Comparison of ENCODE assay signal across 15 cellular contexts in genomic region chr4:152073738-152074137, GRCh38.
A peak's percentile ranks its signal among the peaks of the same experiment; 100 is the strongest.
DNase-seq lines count a peak whose midpoint lies in the region; ATAC-seq, FAIRE-seq and TF ChIP-seq lines count a peak whose summit lies in the region.
"Had no signal": no experiment of that assay in that cellular context is flagged by ENCODE, and none has a peak within 500 bp of the region (broad histone marks: within the 10 kb centered on the region; RNA-seq: fewer than 3 reads in every experiment).

No MANE protein-coding gene starts in this region.

- POLR2A ChIA-PET in IMR-90 (lab: Charles Lee; ENCODE audit: unreplicated experiment), result no interaction called here

- in situ Hi-C loops in IMR-90 (cut with MboI; ENCODE audit: low sequenced_read_pairs), result no loop called here
- in situ Hi-C loops in astrocyte of the spinal cord (cut with HindIII; ENCODE audit: low sequenced_read_pairs), result no loop called here
- in situ Hi-C loops in GM13976 (cut with MboI; ENCODE audit: low sequenced_read_pairs, unreplicated experiment), result no loop called here

- H3K9me1 ChIP-seq in IMR-90 (ENCODE audit: insufficient read depth, low read length), result no peaks in the 10 kb centered on the region

- H2BK20ac ChIP-seq in IMR-90 (ENCODE audit: low read depth, low read length), result no peak overlapping the region

- H4K5ac ChIP-seq in IMR-90 (ENCODE audit: low read depth, low read length), result no peak overlapping the region

- H3K9ac ChIP-seq in BLaER1 (peak overlapping the region; percentile 83; the same call in 1 of the 2 replicates), IMR-90 (ENCODE audit: low read depth, low read length) (no peak overlapping the region)

- TF ChIP-seq CTCF in IMR-90 (conservative IDR thresholded peaks at IDR 0.05; ENCODE audit: low read depth, low read length) (no peak), astrocyte of the spinal cord (IDR thresholded peaks at IDR 0.05; ENCODE audit: low read depth, low read length) (no peak), lower lobe of right lung (IDR thresholded peaks at IDR 0.05) (no peak), GM13976 (IDR thresholded peaks at IDR 0.05; ENCODE audit: borderline replicate concordance, control extremely low read depth, extremely low read depth, insufficient read depth, missing control alignments) (no peak)

- intact Hi-C loops in IMR-90 (cut with micrococcal nuclease), result no loop called here
- intact Hi-C loops in lower lobe of right lung (cut with DNase I), result no loop called here

- TF ChIP-seq POLR2A in IMR-90 (IDR thresholded peaks at IDR 0.05; ENCODE audit: low read depth, low read length), result no peak

- H2BK120ac ChIP-seq in IMR-90 (ENCODE audit: low read depth, low read length), result no peak overlapping the region

- H3K36me3 ChIP-seq in BLaER1 (no peaks in the 10 kb centered on the region), IMR-90 (ENCODE audit: control insufficient read depth, insufficient read depth, low read length) (no peaks in the 10 kb centered on the region), lower lobe of right lung (no peaks in the 10 kb centered on the region), small intestine (ENCODE audit: control insufficient read depth in 2 of 2, insufficient read depth in 2 of 2, low read length in 2 of 2) (no peaks in the 10 kb centered on the region)

- no peak overlapping the region for H2BK5ac ChIP-seq in IMR-90 (ENCODE audit: low read depth, low read length, poor library complexity, severe bottlenecking)

- DNase-seq in IMR-90 (peak; percentile 38), astrocyte of the spinal cord (ENCODE audit: low read depth, low spot score) (peak; percentile 7), lower lobe of right lung (peak; percentile 71), small intestine (no peak), GM13976 (ENCODE audit: low spot score) (no peak), HUDEP-2 (lab: John Stamatoyannopoulos, UW; ENCODE audit: unreplicated experiment in 76 of 76) (no peak)
- no peak for DNase-seq in effector CD8-positive, alpha-beta T cell (lab: John Stamatoyannopoulos, UW)
- DNase-seq: activated CD4-positive, alpha-beta memory T cell treated with anti-CD3 and anti-CD28 coated beads, Interleukin-2, amount 10 ng/mL, durations not matched to agents 7 days and 5 days; activated naive CD4-positive, alpha-beta T cell; H7; NCI-H1092 treated with DMSO at 0.1 percent for 48 hours; stimulated activated CD4-positive, alpha-beta T cell treated with anti-CD3 and anti-CD28 coated beads, Interleukin-4, amount 100 ng/mL, for 1 hour had no signal

- H3K27me3 ChIP-seq in BLaER1 (no peaks in the 10 kb centered on the region), IMR-90 (ENCODE audit: control insufficient read depth, insufficient read depth, low read length) (peaks cover 16% of the 10 kb centered on the region), lower lobe of right lung (ENCODE audit: low read depth) (no peaks in the 10 kb centered on the region), small intestine (ENCODE audit: control insufficient read depth in 2 of 2, insufficient read depth in 2 of 2, low read length in 2 of 2) (no peaks in the 10 kb centered on the region)

- no peak overlapping the region for H3K56ac ChIP-seq in IMR-90 (ENCODE audit: extremely low read depth, insufficient read depth, low read length)

- no peak overlapping the region for H3K23ac ChIP-seq in IMR-90 (ENCODE audit: low read depth, low read length)

- H3K79me1 ChIP-seq in IMR-90 (ENCODE audit: low read depth in 1 of 2, low read length in 2 of 2), result no peaks in the 10 kb centered on the region

- H3K4me2 ChIP-seq in BLaER1 (peak overlapping the region; percentile 82), IMR-90 (ENCODE audit: low read depth, low read length) (no peak overlapping the region)

- no TSS peak for BruUV-seq in IMR-90 (replicated peaks; lab: Mats Ljungman, UMichigan)

- no peak overlapping the region for H3K14ac ChIP-seq in IMR-90 (replicated peaks; ENCODE audit: low read depth, low read length)

- H2AFZ ChIP-seq in IMR-90 (replicated peaks; ENCODE audit: low read length, poor library complexity), result no peak overlapping the region

- no peak for FAIRE-seq in small intestine (lab: Jason Lieb, UNC)

- no peak overlapping the region for H4K8ac ChIP-seq in IMR-90 (ENCODE audit: low read depth in 2 of 2, low read length in 2 of 2)

- no peak overlapping the region for H3K18ac ChIP-seq in IMR-90 (ENCODE audit: low read depth, low read length)

- no peak overlapping the region for H2AK5ac ChIP-seq in IMR-90 (ENCODE audit: low read depth, low read length)

- H3K27ac ChIP-seq in BLaER1 (peak overlapping the region; percentile 88), IMR-90 (ENCODE audit: insufficient read depth, low read length) (no peak overlapping the region), lower lobe of right lung (no peak overlapping the region), small intestine (ENCODE audit: low read depth in 1 of 2, low read length in 1 of 2) (no peak overlapping the region)
- H3K27ac ChIP-seq: C4-2B had no signal

- TF ChIP-seq RAD21 in IMR-90 (IDR thresholded peaks at IDR 0.05; ENCODE audit: low read length), result no peak

- H3K9me3 ChIP-seq in BLaER1, result peaks cover 22% of the 10 kb centered on the region
- H3K9me3 ChIP-seq in IMR-90 (ENCODE audit: control insufficient read depth, insufficient read depth, low read length), result no peaks in the 10 kb centered on the region
- no peaks in the 10 kb centered on the region for H3K9me3 ChIP-seq in lower lobe of right lung
- H3K9me3 ChIP-seq in small intestine (ENCODE audit: control insufficient read depth, low read depth), result no peaks in the 10 kb centered on the region

- ATAC-seq in IMR-90 (ENCODE audit: low read depth), result no peak
- peak; percentile 80 to 89 for ATAC-seq in lower lobe of right lung
- ATAC-seq: stimulated activated effector memory CD8-positive, alpha-beta T cell treated with anti-CD3 and anti-CD28 coated beads, Interleukin-12 subunit alpha, Interleukin-12 subunit beta, amount 100 ng/mL, for 72 hours had no signal

- no peak overlapping the region for H2BK15ac ChIP-seq in IMR-90 (ENCODE audit: low read depth, low read length)

- no peak overlapping the region for H2AK9ac ChIP-seq in IMR-90 (replicated peaks; ENCODE audit: low read depth, low read length, poor library complexity)

- no peak overlapping the region for H3K4ac ChIP-seq in IMR-90 (ENCODE audit: low read depth, low read length)

- H3K4me3 ChIP-seq in BLaER1 (peak overlapping the region; percentile 64), IMR-90 (ENCODE audit: insufficient read depth, low read depth, low read length) (no peak overlapping the region), astrocyte of the spinal cord (ENCODE audit: low read depth, low read length) (no peak overlapping the region), lower lobe of right lung (no peak overlapping the region), small intestine (ENCODE audit: low read depth in 1 of 2, low read length in 2 of 2) (no peak overlapping the region)

- no peaks in the 10 kb centered on the region for H4K20me1 ChIP-seq in BLaER1
- no peaks in the 10 kb centered on the region for H4K20me1 ChIP-seq in IMR-90 (ENCODE audit: insufficient read depth, low read length)

- WGBS in IMR-90 (ENCODE audit: extremely low coverage in 2 of 2, insufficient read length in 1 of 2), 2 experiments, result 100% methylated on average over 1 of the region's 7 CpGs; no CpG with 5 or more reads in 1 of the 2 experiments
- WGBS in small intestine, 3 donors, result 60 to 66% (median 64%) methylated on average over 7 of the region's 7 CpGs

- dilution Hi-C loops in IMR-90 (cut with HindIII; ENCODE audit: low sequenced_read_pairs, unreplicated experiment), result no loop called here

- CTCF ChIA-PET in IMR-90 (lab: Yijun Ruan, JAX), result no interaction called here

- peaks cover 97% of the 10 kb centered on the region for H3K4me1 ChIP-seq in BLaER1
- no peaks in the 10 kb centered on the region; the same call in 1 of the 2 replicates for H3K4me1 ChIP-seq in IMR-90 (ENCODE audit: control insufficient read depth, insufficient read depth, low read length)
- peaks cover 11% of the 10 kb centered on the region for H3K4me1 ChIP-seq in lower lobe of right lung
- no peaks in the 10 kb centered on the region for H3K4me1 ChIP-seq in small intestine (ENCODE audit: control insufficient read depth in 2 of 2, insufficient read depth in 1 of 2, low read depth in 1 of 2, low read length in 1 of 2)

- H4K91ac ChIP-seq in IMR-90 (ENCODE audit: insufficient read depth, low read depth, low read length), result no peak overlapping the region

TF ChIP-seq in IMR-90, 13 proteins besides CTCF, POLR2A, EP300 and RAD21:
- TF ChIP-seq MAFK (IDR thresholded peaks at IDR 0.05; ENCODE audit: low read depth, low read length) (no peak), CHD1 (IDR thresholded peaks at IDR 0.05; ENCODE audit: low read depth, low read length) (no peak), ELK1 (IDR thresholded peaks at IDR 0.05; ENCODE audit: borderline replicate concordance, low read depth, low read length) (no peak), USF2 (IDR thresholded peaks at IDR 0.05; ENCODE audit: low read depth, low read length) (peak; percentile 67; the same call in 1 of the 2 replicates), CEBPB (IDR thresholded peaks at IDR 0.05; ENCODE audit: low read depth, low read length) (peak; percentile 85)
TF ChIP-seq in IMR-90: peak in this region for 2.

Comparison
In these comparisons a context has a peak if more than half of its experiments do, and no peak if none do; other contexts are left out.
1. DNase-seq: peak in IMR-90 (single experiment), astrocyte of the spinal cord (single experiment) and lower lobe of right lung (single experiment); none in effector CD8-positive, alpha-beta T cell (single experiment), small intestine (single experiment), GM13976 (single experiment) and HUDEP-2 (0 of 76).